In genomic region chr9:132771752-132772151, GRCh38 we compare ENCODE assay signal across 7 cellular contexts.
DNase-seq lines count a peak whose midpoint lies in the region; ATAC-seq and TF ChIP-seq lines count a peak whose summit lies in the region.
"Not testable (repeated sequence)": the region's sequence is repeated elsewhere in the genome, so short reads cannot be mapped to it uniquely, and the experiment has no call there.

No MANE protein-coding gene starts in this region.

- intact Hi-C loops in CD8-positive, alpha-beta T cell (cut with DNase I, micrococcal nuclease); activated T-helper 1 cell treated with anti-CD3 and anti-CD28 coated beads, Interleukin-12 subunit alpha, Interleukin-12 subunit beta, Interleukin-2, Interleukin-4 antibody, amounts not matched to agents 30 ng/mL and 10 ng/mL and 1 ng/mL, durations not matched to agents 14 hours and 24 hours and 36 hours (cut with micrococcal nuclease): not testable (repeated sequence)

- H3K27ac ChIP-seq in CD8-positive, alpha-beta T cell (ENCODE audit: low read depth, low read length), result not testable (repeated sequence)

- H3K27me3 Mint-ChIP-seq in CD8-positive, alpha-beta T cell (ENCODE audit: low read depth); T-helper 2 cell treated with Interferon-gamma antibody and Interleukin-4, amounts not matched to agents 5 μg/mL and 100 μg/mL, for 36 hours (ENCODE audit: low read depth); activated T-helper 1 cell treated with anti-CD3 and anti-CD28 coated beads, Interleukin-12 subunit alpha, Interleukin-12 subunit beta, Interleukin-2, Interleukin-4 antibody, amounts not matched to agents 30 ng/mL and 10 ng/mL and 1 ng/mL, durations not matched to agents 14 hours and 24 hours and 36 hours (ENCODE audit: insufficient read depth); activated naive CD8-positive, alpha-beta T cell; effector memory CD8-positive, alpha-beta T cell; memory B cell; neural crest cell (ENCODE audit: low read depth): not testable (repeated sequence)

- not testable (repeated sequence) for TF ChIP-seq CTCF in CD8-positive, alpha-beta T cell (IDR thresholded peaks at IDR 0.05); neural crest cell (conservative IDR thresholded peaks at IDR 0.05)

- not testable (repeated sequence) for DNase-seq in CD8-positive, alpha-beta T cell; T-helper 2 cell treated with Interferon-gamma antibody and Interleukin-4, amounts not matched to agents 5 μg/mL and 100 μg/mL, for 36 hours (ENCODE audit: low spot score); activated T-helper 1 cell treated with anti-CD3 and anti-CD28 coated beads, Interleukin-12 subunit alpha, Interleukin-12 subunit beta, Interleukin-2, Interleukin-4 antibody, amounts not matched to agents 30 ng/mL and 10 ng/mL and 1 ng/mL, durations not matched to agents 14 hours and 24 hours and 36 hours (ENCODE audit: low spot score); effector memory CD8-positive, alpha-beta T cell; memory B cell (ENCODE audit: low spot score in 2 of 2); neural crest cell (ENCODE audit: low read depth, low spot score)

- CTCF ChIA-PET in CD8-positive, alpha-beta T cell (lab: Charles Lee), result not testable (repeated sequence)

- not testable (repeated sequence) for H3K36me3 ChIP-seq in CD8-positive, alpha-beta T cell (ENCODE audit: insufficient read depth, low read length)

- POLR2A ChIA-PET in CD8-positive, alpha-beta T cell (lab: Charles Lee), result not testable (repeated sequence)

- not testable (repeated sequence) for H3K9me3 ChIP-seq in CD8-positive, alpha-beta T cell (ENCODE audit: low read length)

- H3K36me3 Mint-ChIP-seq in CD8-positive, alpha-beta T cell; activated naive CD8-positive, alpha-beta T cell; effector memory CD8-positive, alpha-beta T cell (ENCODE audit: insufficient read depth); memory B cell: not testable (repeated sequence)
- H3K36me3 Mint-ChIP-seq in T-helper 2 cell treated with Interferon-gamma antibody and Interleukin-4, amounts not matched to agents 5 μg/mL and 100 μg/mL, for 36 hours (ENCODE audit: low read depth), result peaks cover 15% of the 10 kb centered on the region
- peaks cover 12% of the 10 kb centered on the region for H3K36me3 Mint-ChIP-seq in activated T-helper 1 cell treated with anti-CD3 and anti-CD28 coated beads, Interleukin-12 subunit alpha, Interleukin-12 subunit beta, Interleukin-2, Interleukin-4 antibody, amounts not matched to agents 30 ng/mL and 10 ng/mL and 1 ng/mL, durations not matched to agents 14 hours and 24 hours and 36 hours (ENCODE audit: low read depth)
- peaks cover 11% of the 10 kb centered on the region for H3K36me3 Mint-ChIP-seq in neural crest cell (ENCODE audit: low read depth)

- not testable (repeated sequence) for ATAC-seq in CD8-positive, alpha-beta T cell; effector memory CD8-positive, alpha-beta T cell (replicated peaks); memory B cell (ENCODE audit: low read depth)

- H3K27me3 ChIP-seq in CD8-positive, alpha-beta T cell (ENCODE audit: insufficient read depth, low read length), result not testable (repeated sequence)

- not testable (repeated sequence) for H3K27ac Mint-ChIP-seq in CD8-positive, alpha-beta T cell; T-helper 2 cell treated with Interferon-gamma antibody and Interleukin-4, amounts not matched to agents 5 μg/mL and 100 μg/mL, for 36 hours; activated T-helper 1 cell treated with anti-CD3 and anti-CD28 coated beads, Interleukin-12 subunit alpha, Interleukin-12 subunit beta, Interleukin-2, Interleukin-4 antibody, amounts not matched to agents 30 ng/mL and 10 ng/mL and 1 ng/mL, durations not matched to agents 14 hours and 24 hours and 36 hours; activated naive CD8-positive, alpha-beta T cell; neural crest cell (ENCODE audit: unreplicated experiment)
- H3K27ac Mint-ChIP-seq in effector memory CD8-positive, alpha-beta T cell, result peak overlapping the region; percentile 10 to 97
- peak overlapping the region; percentile 17 for H3K27ac Mint-ChIP-seq in memory B cell

- not testable (repeated sequence) for H3K4me1 ChIP-seq in CD8-positive, alpha-beta T cell (ENCODE audit: insufficient read depth, low read length)

- not testable (repeated sequence) for H3K4me3 ChIP-seq in CD8-positive, alpha-beta T cell (ENCODE audit: low read depth, low read length)

- H3K9me3 Mint-ChIP-seq in CD8-positive, alpha-beta T cell; activated T-helper 1 cell treated with anti-CD3 and anti-CD28 coated beads, Interleukin-12 subunit alpha, Interleukin-12 subunit beta, Interleukin-2, Interleukin-4 antibody, amounts not matched to agents 30 ng/mL and 10 ng/mL and 1 ng/mL, durations not matched to agents 14 hours and 24 hours and 36 hours; activated naive CD8-positive, alpha-beta T cell (ENCODE audit: low read depth); effector memory CD8-positive, alpha-beta T cell; memory B cell: not testable (repeated sequence)
- H3K9me3 Mint-ChIP-seq in T-helper 2 cell treated with Interferon-gamma antibody and Interleukin-4, amounts not matched to agents 5 μg/mL and 100 μg/mL, for 36 hours, result peaks cover 12% of the 10 kb centered on the region
- peaks cover 12% of the 10 kb centered on the region for H3K9me3 Mint-ChIP-seq in neural crest cell

- H3K4me3 Mint-ChIP-seq in CD8-positive, alpha-beta T cell, result peak overlapping the region; percentile 97
- peak overlapping the region; percentile 38 for H3K4me3 Mint-ChIP-seq in T-helper 2 cell treated with Interferon-gamma antibody and Interleukin-4, amounts not matched to agents 5 μg/mL and 100 μg/mL, for 36 hours
- H3K4me3 Mint-ChIP-seq in activated T-helper 1 cell treated with anti-CD3 and anti-CD28 coated beads, Interleukin-12 subunit alpha, Interleukin-12 subunit beta, Interleukin-2, Interleukin-4 antibody, amounts not matched to agents 30 ng/mL and 10 ng/mL and 1 ng/mL, durations not matched to agents 14 hours and 24 hours and 36 hours, result peak overlapping the region; percentile 19
- peak overlapping the region; percentile 32 for H3K4me3 Mint-ChIP-seq in activated naive CD8-positive, alpha-beta T cell
- peak overlapping the region in 1 of 2 donors; percentile 99 for H3K4me3 Mint-ChIP-seq in effector memory CD8-positive, alpha-beta T cell
- not testable (repeated sequence) for H3K4me3 Mint-ChIP-seq in memory B cell
- H3K4me3 Mint-ChIP-seq in neural crest cell, result peak overlapping the region; percentile 47

- peaks cover 28% of the 10 kb centered on the region for H3K4me1 Mint-ChIP-seq in CD8-positive, alpha-beta T cell (ENCODE audit: low read depth)
- peaks cover 24% of the 10 kb centered on the region for H3K4me1 Mint-ChIP-seq in T-helper 2 cell treated with Interferon-gamma antibody and Interleukin-4, amounts not matched to agents 5 μg/mL and 100 μg/mL, for 36 hours (ENCODE audit: low read depth)
- peaks cover 18% of the 10 kb centered on the region for H3K4me1 Mint-ChIP-seq in activated T-helper 1 cell treated with anti-CD3 and anti-CD28 coated beads, Interleukin-12 subunit alpha, Interleukin-12 subunit beta, Interleukin-2, Interleukin-4 antibody, amounts not matched to agents 30 ng/mL and 10 ng/mL and 1 ng/mL, durations not matched to agents 14 hours and 24 hours and 36 hours (ENCODE audit: low read depth)
- peaks cover 35% of the 10 kb centered on the region for H3K4me1 Mint-ChIP-seq in activated naive CD8-positive, alpha-beta T cell (ENCODE audit: low read depth)
- peaks cover 7 to 10% of the 10 kb centered on the region in 2 donors for H3K4me1 Mint-ChIP-seq in effector memory CD8-positive, alpha-beta T cell (ENCODE audit: low read depth in 2 of 2)
- H3K4me1 Mint-ChIP-seq in memory B cell, result not testable (repeated sequence)
- H3K4me1 Mint-ChIP-seq in neural crest cell, result peaks cover 33% of the 10 kb centered on the region
